In genomic region chr3:8239718-8240698, GRCh38 we compare ENCODE assay signal across 9 cellular contexts.
A peak's percentile ranks its signal among the peaks of the same experiment; 100 is the strongest.
DNase-seq lines count a peak whose midpoint lies in the region; FAIRE-seq and TF ChIP-seq lines count a peak whose summit lies in the region.
"Had no signal": no experiment of that assay in that cellular context is flagged by ENCODE, and none has a peak within 500 bp of the region (broad histone marks: within the 10 kb centered on the region; RNA-seq: fewer than 3 reads in every experiment).

No MANE protein-coding gene starts in this region.

- H3K14ac ChIP-seq in mesenchymal stem cell (ENCODE audit: low read length in 2 of 2), result no peak overlapping the region

- H2AFZ ChIP-seq in GM23248, result no peak overlapping the region
- H2AFZ ChIP-seq in SK-N-SH (ENCODE audit: low read depth), result no peak overlapping the region
- no peak overlapping the region for H2AFZ ChIP-seq in mesenchymal stem cell (ENCODE audit: low read depth, low read length)

- H2BK12ac ChIP-seq in mesenchymal stem cell (ENCODE audit: low read length in 2 of 2), result no peak overlapping the region

- no peak overlapping the region for H3K9ac ChIP-seq in GM23248
- no peak overlapping the region for H3K9ac ChIP-seq in SK-N-SH
- no peak overlapping the region for H3K9ac ChIP-seq in mesenchymal stem cell (ENCODE audit: low read length)

- H3K4ac ChIP-seq in mesenchymal stem cell (ENCODE audit: low read depth in 1 of 2, low read length in 2 of 2), result no peak overlapping the region

- CTCF ChIA-PET in SK-N-SH (lab: Yijun Ruan, JAX), result interaction anchor here (0.6 to 3.8 kb wide), 39 partner anchors 8 to 1449 kb away, joined by 3 to 45 read pairs (median 5); no protein-coding TSS in a partner anchor

- no peaks in the 10 kb centered on the region for H3K9me3 ChIP-seq in GM23248 (ENCODE audit: low read depth)
- H3K9me3 ChIP-seq in SK-N-SH, result no peaks in the 10 kb centered on the region
- no peaks in the 10 kb centered on the region for H3K9me3 ChIP-seq in mesenchymal stem cell (ENCODE audit: control insufficient read depth, low read length)

- no peaks in the 10 kb centered on the region for H3K27me3 ChIP-seq in GM23248 (replicated peaks; ENCODE audit: insufficient read depth)
- no peaks in the 10 kb centered on the region for H3K27me3 ChIP-seq in SK-N-SH (ENCODE audit: insufficient read depth)
- H3K27me3 ChIP-seq in mesenchymal stem cell (ENCODE audit: control insufficient read depth in 1 of 2, insufficient read depth in 1 of 2, low read length in 2 of 2), result no peaks in the 10 kb centered on the region

- FAIRE-seq in urothelium cell line (lab: Jason Lieb, UNC), result no peak
- FAIRE-seq: frontal cortex had no signal

- H3K4me2 ChIP-seq in GM23248 (ENCODE audit: unreplicated experiment) (no peak overlapping the region), SK-N-SH (no peak overlapping the region), mesenchymal stem cell (ENCODE audit: low read length, poor library complexity, severe bottlenecking) (no peak overlapping the region)

- no peak overlapping the region for H2BK5ac ChIP-seq in mesenchymal stem cell (ENCODE audit: low read depth, low read length, poor library complexity, severe bottlenecking)

- in situ Hi-C loops in GM23248 (cut with MboI), result no loop called here

- no peak overlapping the region for H4K91ac ChIP-seq in mesenchymal stem cell (ENCODE audit: low read length)

- no peak overlapping the region for H4K8ac ChIP-seq in mesenchymal stem cell (ENCODE audit: low read length)

- no peak overlapping the region for H3K27ac ChIP-seq in GM23248
- H3K27ac ChIP-seq in SK-N-SH (ENCODE audit: low read depth in 2 of 2, low read length in 1 of 2), result no peak overlapping the region
- no peak overlapping the region for H3K27ac ChIP-seq in mesenchymal stem cell (ENCODE audit: low read length, poor library complexity, severe bottlenecking)

- H3K4me1 ChIP-seq in GM23248 (ENCODE audit: insufficient read depth) (no peaks in the 10 kb centered on the region), SK-N-SH (ENCODE audit: control insufficient read depth in 1 of 2, insufficient read depth in 2 of 2, low read depth in 1 of 2, low read length in 1 of 2) (no peaks in the 10 kb centered on the region; a peak in 1 of 4 replicates), mesenchymal stem cell (ENCODE audit: control insufficient read depth, insufficient read depth, low read depth, low read length) (no peaks in the 10 kb centered on the region)

- H3K79me2 ChIP-seq in GM23248 (ENCODE audit: insufficient read depth) (no peaks in the 10 kb centered on the region), SK-N-SH (ENCODE audit: insufficient read depth) (no peaks in the 10 kb centered on the region)

- H3K4me3 ChIP-seq in GM23248 (no peak overlapping the region), SK-N-SH (ENCODE audit: low read depth in 2 of 2, low read length in 1 of 2) (no peak overlapping the region), mesenchymal stem cell (ENCODE audit: insufficient read depth in 1 of 2, low read depth in 1 of 2, low read length in 2 of 2) (no peak overlapping the region)

- WGBS in GM23248 (ENCODE audit: low coverage in 1 of 2, low lambda C conversion rate in 2 of 2, missing lambda C conversion rate in 2 of 2), 2 experiments, result 14 to 33% methylated on average over 4 of the region's 4 CpGs
- 78% methylated on average over 4 of the region's 4 CpGs for WGBS in SK-N-SH (ENCODE audit: low lambda C conversion rate)
- 95% methylated on average over 2 of the region's 4 CpGs for WGBS in mesenchymal stem cell

- H3K36me3 ChIP-seq in GM23248 (ENCODE audit: low read depth) (no peaks in the 10 kb centered on the region), SK-N-SH (replicated peaks in 1 of 2; ENCODE audit: control insufficient read depth in 1 of 2, insufficient read depth in 2 of 2, low read length in 1 of 2) (no peaks in the 10 kb centered on the region), mesenchymal stem cell (ENCODE audit: control insufficient read depth in 1 of 2, insufficient read depth in 2 of 2, low read depth in 1 of 2, low read length in 2 of 2) (no peaks in the 10 kb centered on the region)

- no peak overlapping the region for H3K23ac ChIP-seq in mesenchymal stem cell (ENCODE audit: low read length in 2 of 2)

- TF ChIP-seq RAD21 in SK-N-SH (IDR thresholded peaks at IDR 0.05; ENCODE audit: low read length), result peak; percentile 71

- no peaks in the 10 kb centered on the region for H3K9me2 ChIP-seq in GM23248 (ENCODE audit: insufficient read depth)
- no peaks in the 10 kb centered on the region for H3K9me2 ChIP-seq in SK-N-SH

- H2AK5ac ChIP-seq in mesenchymal stem cell (ENCODE audit: low read length, severe bottlenecking), result no peak overlapping the region

- H3K18ac ChIP-seq in mesenchymal stem cell (ENCODE audit: low read depth in 1 of 2, low read length in 2 of 2), result no peak overlapping the region

- H2BK15ac ChIP-seq in mesenchymal stem cell (ENCODE audit: low read depth, poor library complexity, severe bottlenecking), result no peak overlapping the region

- no peak overlapping the region for H2BK120ac ChIP-seq in mesenchymal stem cell (ENCODE audit: low read depth, low read length)

- POLR2A ChIA-PET in SK-N-SH (lab: Yijun Ruan, JAX), result no interaction called here

- peak; percentile 15 to 22 for DNase-seq in activated CD4-positive, alpha-beta T cell treated with anti-CD3 and anti-CD28 coated beads for 24 hours (ENCODE audit: low read depth in 2 of 2)
- no peak for DNase-seq in activated CD4-positive, alpha-beta T cell treated with anti-CD3 and anti-CD28 coated beads for 1 hour
- DNase-seq in GM23248 (peak; percentile 68), HuH-7 (ENCODE audit: low spot score) (peak; percentile 34), SK-N-SH (peak; percentile 50), dermis blood vessel endothelial cell (peak; percentile 75), mesenchymal stem cell (peak; percentile 62), urothelium cell line (ENCODE audit: low spot score) (peak; percentile 47)

- H3F3A ChIP-seq in GM23248 (ENCODE audit: insufficient read depth) (no peaks in the 10 kb centered on the region), SK-N-SH (replicated peaks; ENCODE audit: insufficient read depth) (no peaks in the 10 kb centered on the region)

- no peaks in the 10 kb centered on the region for H3K79me1 ChIP-seq in mesenchymal stem cell (replicated peaks; ENCODE audit: low read length, poor library complexity, severe bottlenecking)

- TF ChIP-seq CTCF in SK-N-SH (IDR thresholded peaks at IDR 0.05), result peak; percentile 84

- no peak for TF ChIP-seq EP300 in SK-N-SH (IDR thresholded peaks at IDR 0.05; ENCODE audit: borderline replicate concordance in 1 of 2, low read depth in 1 of 2, low read length in 1 of 2)

- H4K20me1 ChIP-seq in GM23248 (ENCODE audit: insufficient read depth) (no peaks in the 10 kb centered on the region), SK-N-SH (ENCODE audit: insufficient read depth) (no peaks in the 10 kb centered on the region)

TF ChIP-seq in SK-N-SH, 30 proteins besides CTCF, POLR2A, EP300 and RAD21:
- TF ChIP-seq FOXJ3 (CRISPR knock-in tag; IDR thresholded peaks at IDR 0.05), result no peak
- peak; percentile 74 for TF ChIP-seq SMC3 (IDR thresholded peaks at IDR 0.05; ENCODE audit: low read depth, low read length)
- TF ChIP-seq JUND (IDR thresholded peaks at IDR 0.05), result no peak
- no peak for TF ChIP-seq TCF12 (IDR thresholded peaks at IDR 0.05)
- TF ChIP-seq FOXM1 (IDR thresholded peaks at IDR 0.05; ENCODE audit: low read depth), result no peak
- no peak for TF ChIP-seq CHD2 (IDR thresholded peaks at IDR 0.05; ENCODE audit: low read length, partially characterized antibody)
- no peak for TF ChIP-seq IRF3 (IDR thresholded peaks at IDR 0.05; ENCODE audit: low read depth, low read length)
- no peak for TF ChIP-seq GATA2 (CRISPR knock-in tag; IDR thresholded peaks at IDR 0.05)
